13 cellular contexts compared by ENCODE assay signal in genomic region chr19:11164278-11164677, GRCh38. TPM values are rescaled to one million over a fixed set of nuclear protein-coding genes. Genes with fewer than 3 reads are reported as not detected.
DNase-seq lines count a peak whose midpoint lies in the region; ATAC-seq and TF ChIP-seq lines count a peak whose summit lies in the region.
"Had no signal": no experiment of that assay in that cellular context is flagged by ENCODE, and none has a peak within 500 bp of the region (broad histone marks: within the 10 kb centered on the region; RNA-seq: fewer than 3 reads in every experiment).

No MANE protein-coding gene starts in this region.

- H3K9me3 ChIP-seq in OCI-LY7 (ENCODE audit: low read length) (no peaks in the 10 kb centered on the region), mucosa of rectum (ENCODE audit: control insufficient read depth in 2 of 2, low read length in 2 of 2) (no peaks in the 10 kb centered on the region), thoracic aorta (no peaks in the 10 kb centered on the region)

- no peak for TF ChIP-seq CTCF in OCI-LY7 (conservative IDR thresholded peaks at IDR 0.05; ENCODE audit: low read length)
- no peak for TF ChIP-seq CTCF in thoracic aorta (IDR thresholded peaks at IDR 0.05)

- no peaks in the 10 kb centered on the region for H3K4me1 ChIP-seq in OCI-LY7 (ENCODE audit: insufficient read depth, low read length, poor library complexity, severe bottlenecking)
- peaks cover 3 to 16% of the 10 kb centered on the region in 2 donors for H3K4me1 ChIP-seq in mucosa of rectum (ENCODE audit: control insufficient read depth in 2 of 2, insufficient read depth in 2 of 2, low read length in 2 of 2)
- peaks cover 50 to 80% of the 10 kb centered on the region in 2 donors for H3K4me1 ChIP-seq in thoracic aorta (ENCODE audit: control insufficient read depth in 1 of 2, low read depth in 2 of 2)

- H3K27me3 ChIP-seq in mucosa of rectum (ENCODE audit: control insufficient read depth in 2 of 2, insufficient read depth in 2 of 2, low read length in 2 of 2) (no peaks in the 10 kb centered on the region), thoracic aorta (replicated peaks; ENCODE audit: insufficient read depth) (no peaks in the 10 kb centered on the region)
- H3K27me3 ChIP-seq: brain microvascular endothelial cell had no signal

- H3K9ac ChIP-seq in mucosa of rectum (ENCODE audit: low read depth in 1 of 2, low read length in 2 of 2): no peak overlapping the region

- POLR2A ChIA-PET in OCI-LY7 (lab: Charles Lee): no interaction called here

- H3K27ac ChIP-seq in OCI-LY7 (ENCODE audit: low read depth, low read length, poor library complexity, severe bottlenecking): no peak overlapping the region
- peak overlapping the region; percentile 70 for H3K27ac ChIP-seq in cingulate gyrus (ENCODE audit: low read depth, low read length)
- H3K27ac ChIP-seq in mucosa of rectum (ENCODE audit: low read depth in 2 of 2, low read length in 2 of 2): peak overlapping the region; percentile 71
- peak overlapping the region; percentile 90 to 93 for H3K27ac ChIP-seq in thoracic aorta
- H3K27ac ChIP-seq: brain microvascular endothelial cell, C4-2B had no signal

- no peak overlapping the region for H3K27ac Mint-ChIP-seq in stimulated activated effector memory CD8-positive, alpha-beta T cell treated with anti-CD3 and anti-CD28 coated beads, Interleukin-12 subunit alpha, Interleukin-12 subunit beta, amount 100 ng/mL, for 72 hours

- H3K36me3 ChIP-seq in OCI-LY7 (ENCODE audit: insufficient read depth, low read length) (peaks cover 54% of the 10 kb centered on the region), mucosa of rectum (ENCODE audit: control insufficient read depth in 2 of 2, insufficient read depth in 2 of 2, low read length in 2 of 2) (peaks cover 5 to 7% of the 10 kb centered on the region in 2 donors), thoracic aorta (peaks cover 11% of the 10 kb centered on the region)

- H2AFZ ChIP-seq in OCI-LY7 (ENCODE audit: low read length): no peak overlapping the region

- DNase-seq in OCI-LY7 (ENCODE audit: low spot score) (no peak), thoracic aorta (ENCODE audit: low spot score) (no peak), putamen (ENCODE audit: low spot score) (no peak), LoVo (ENCODE audit: low spot score) (no peak)
- no peak for DNase-seq in stimulated activated effector memory CD8-positive, alpha-beta T cell treated with anti-CD3 and anti-CD28 coated beads, Interleukin-12 subunit alpha, Interleukin-12 subunit beta, amount 100 ng/mL, for 72 hours (ENCODE audit: low spot score in 2 of 2)
- DNase-seq: activated CD8-positive, alpha-beta memory T cell treated with anti-CD3 and anti-CD28 coated beads for 24 hours; activated effector memory CD4-positive, alpha-beta T cell treated with anti-CD3 and anti-CD28 coated beads, Interleukin-2, amount 50 U/mL, for 16 hours; brain microvascular endothelial cell; NCI-H1048 had no signal

- no peaks in the 10 kb centered on the region for H3K9me2 ChIP-seq in OCI-LY7 (ENCODE audit: insufficient read depth, low read length)

- TSS peak; percentile 91 for BruUV-seq in OCI-LY7 (replicated peaks; lab: Mats Ljungman, UMichigan)

- H3K4me1 Mint-ChIP-seq in stimulated activated effector memory CD8-positive, alpha-beta T cell treated with anti-CD3 and anti-CD28 coated beads, Interleukin-12 subunit alpha, Interleukin-12 subunit beta, amount 100 ng/mL, for 72 hours: no peaks in the 10 kb centered on the region

- H4K20me1 ChIP-seq in OCI-LY7 (ENCODE audit: insufficient read depth, low read length): no peaks in the 10 kb centered on the region

- H3K9me3 Mint-ChIP-seq in stimulated activated effector memory CD8-positive, alpha-beta T cell treated with anti-CD3 and anti-CD28 coated beads, Interleukin-12 subunit alpha, Interleukin-12 subunit beta, amount 100 ng/mL, for 72 hours: no peaks in the 10 kb centered on the region

- no peaks in the 10 kb centered on the region for H3K36me3 Mint-ChIP-seq in stimulated activated effector memory CD8-positive, alpha-beta T cell treated with anti-CD3 and anti-CD28 coated beads, Interleukin-12 subunit alpha, Interleukin-12 subunit beta, amount 100 ng/mL, for 72 hours

- no peaks in the 10 kb centered on the region for H3K79me2 ChIP-seq in OCI-LY7 (ENCODE audit: insufficient read depth, low read depth, low read length)

- no peak for ATAC-seq in thoracic aorta (ENCODE audit: insufficient number of reproducible peaks, low FRiP score, low read depth)
- ATAC-seq in HG02571 (IDR thresholded peaks at IDR 0.05; ENCODE audit: unreplicated experiment): no peak
- no peak for ATAC-seq in stimulated activated effector memory CD8-positive, alpha-beta T cell treated with anti-CD3 and anti-CD28 coated beads, Interleukin-12 subunit alpha, Interleukin-12 subunit beta, amount 100 ng/mL, for 72 hours

- no peak overlapping the region for H3K4me3 Mint-ChIP-seq in stimulated activated effector memory CD8-positive, alpha-beta T cell treated with anti-CD3 and anti-CD28 coated beads, Interleukin-12 subunit alpha, Interleukin-12 subunit beta, amount 100 ng/mL, for 72 hours

- CTCF ChIA-PET in OCI-LY7 (lab: Charles Lee; ENCODE audit: unreplicated experiment): no interaction called here

- no peak overlapping the region for H3K4me2 ChIP-seq in OCI-LY7 (ENCODE audit: low read length)

- intact Hi-C loops in OCI-LY7 (cut with micrococcal nuclease; ENCODE audit: unreplicated experiment): no loop called here

- H3K4me3 ChIP-seq in OCI-LY7 (ENCODE audit: low read depth, low read length, poor library complexity, severe bottlenecking) (no peak overlapping the region), mucosa of rectum (ENCODE audit: low read length in 2 of 2) (no peak overlapping the region), thoracic aorta (peak overlapping the region; percentile 67)

RNA-seq across cellular contexts. Expression of gene SPC24, which starts 8.7 kb away (rescaled TPM):
- 184 and 220 TPM in 2 replicates for total RNA-seq in OCI-LY7 (2014; rRNA removed; shearing (Covaris generic))
- total RNA-seq in OCI-LY7 (2022) (132 and 133 TPM in 2 replicates), thoracic aorta (1 to 10 TPM; 2.4 to 4.7 TPM)

RNA-seq across cellular contexts. Expression of gene KANK2, which starts 33.1 kb away (rescaled TPM):
- 135 and 186 TPM in 2 replicates for total RNA-seq in OCI-LY7 (2014; rRNA removed; shearing (Covaris generic))
- total RNA-seq in OCI-LY7 (2022) (174 TPM in 2 replicates), thoracic aorta (100 to 1,000 TPM; 647 to 689 TPM)

Comparison
In these comparisons a context has a peak if more than half of its experiments do, and no peak if none do; other contexts are left out.
1. RNA of gene SPC24, which starts 8.7 kb away (total RNA-seq): 132 to 220 TPM in OCI-LY7; 2.4 to 4.7 TPM in thoracic aorta; every median in the first group is over 10 times any median in the second.